In genomic region chr10:30591249-30591670, GRCh38 we compare ENCODE assay signal across 9 cellular contexts. TPM values are rescaled to one million over a fixed set of nuclear protein-coding genes. Genes with fewer than 3 reads are reported as not detected.
A peak's percentile ranks its signal among the peaks of the same experiment; 100 is the strongest.
DNase-seq lines count a peak whose midpoint lies in the region; ATAC-seq and TF ChIP-seq lines count a peak whose summit lies in the region.
"Had no signal": no experiment of that assay in that cellular context is flagged by ENCODE, and none has a peak within 500 bp of the region (broad histone marks: within the 10 kb centered on the region; RNA-seq: fewer than 3 reads in every experiment).

No MANE protein-coding gene starts in this region.

- H3K4me1 ChIP-seq in HAP-1 (peaks cover 3% of the 10 kb centered on the region; the same call in 1 of the 2 replicates), PC-9 (replicated peaks; ENCODE audit: insufficient read depth) (no peaks in the 10 kb centered on the region)

- peak; percentile 76 for TF ChIP-seq CTCF in PC-9 (conservative IDR thresholded peaks at IDR 0.05)
- peak; percentile 85 for TF ChIP-seq CTCF in glutamatergic neuron (IDR thresholded peaks at IDR 0.05; ENCODE audit: partially characterized antibody, unreplicated experiment)
- TF ChIP-seq CTCF in progenitor cell of endocrine pancreas (IDR thresholded peaks at IDR 0.05; ENCODE audit: unreplicated experiment): peak; percentile 84

- H3K4me3 ChIP-seq in HAP-1: no peak overlapping the region
- H3K4me3 ChIP-seq in PC-9: no peak overlapping the region

- H3K9me3 Mint-ChIP-seq in activated naive CD4-positive, alpha-beta T cell treated with anti-CD3 and anti-CD28 coated beads for 36 hours: no peaks in the 10 kb centered on the region
- H3K9me3 Mint-ChIP-seq in glutamatergic neuron (ENCODE audit: unreplicated experiment): peaks cover 2% of the 10 kb centered on the region
- no peaks in the 10 kb centered on the region for H3K9me3 Mint-ChIP-seq in progenitor cell of endocrine pancreas (ENCODE audit: low read depth)

- no peaks in the 10 kb centered on the region for H3K9me3 ChIP-seq in HAP-1
- no peaks in the 10 kb centered on the region for H3K9me3 ChIP-seq in PC-9 (ENCODE audit: insufficient read depth, low read depth)

- H3K36me3 Mint-ChIP-seq in activated naive CD4-positive, alpha-beta T cell treated with anti-CD3 and anti-CD28 coated beads for 36 hours (ENCODE audit: low read depth): no peaks in the 10 kb centered on the region
- H3K36me3 Mint-ChIP-seq in glutamatergic neuron (ENCODE audit: unreplicated experiment): no peaks in the 10 kb centered on the region
- no peaks in the 10 kb centered on the region for H3K36me3 Mint-ChIP-seq in progenitor cell of endocrine pancreas (ENCODE audit: insufficient read depth)

- H3K27me3 Mint-ChIP-seq in activated naive CD4-positive, alpha-beta T cell treated with anti-CD3 and anti-CD28 coated beads for 36 hours (ENCODE audit: low read depth): no peaks in the 10 kb centered on the region
- H3K27me3 Mint-ChIP-seq in glutamatergic neuron (ENCODE audit: unreplicated experiment) (peaks cover 3% of the 10 kb centered on the region), progenitor cell of endocrine pancreas (peaks cover 12% of the 10 kb centered on the region)

- no peak for ATAC-seq in HG03354 (IDR thresholded peaks at IDR 0.05; ENCODE audit: poor library complexity, severe bottlenecking, unreplicated experiment)
- ATAC-seq in GM21423 (IDR thresholded peaks at IDR 0.05; ENCODE audit: unreplicated experiment): no peak

- CTCF ChIA-PET in PC-9 (lab: Charles Lee): interaction anchor here (0.6 to 1.4 kb wide), 11 partner anchors 14 to 1965 kb away, joined by 3 to 12 read pairs (median 4); no protein-coding TSS in a partner anchor
- CTCF ChIA-PET in activated naive CD4-positive, alpha-beta T cell treated with anti-CD3 and anti-CD28 coated beads for 36 hours (lab: Charles Lee): interaction anchor here (0.5 to 4.9 kb wide), 38 partner anchors 9 to 666 kb away, joined by 3 to 84 read pairs (median 6); no protein-coding TSS in a partner anchor

- DNase-seq in COR-L47 (lab: John Stamatoyannopoulos, UW) (peak; percentile 7), HAP-1 (ENCODE audit: low spot score in 2 of 2) (peak; percentile 49 to 57), PC-9 (peak; percentile 33 to 36), glutamatergic neuron (peak; percentile 23), progenitor cell of endocrine pancreas (ENCODE audit: low spot score, unreplicated experiment) (peak; percentile 33)
- DNase-seq in activated naive CD4-positive, alpha-beta T cell treated with anti-CD3 and anti-CD28 coated beads for 36 hours: peak; percentile 55

- no peaks in the 10 kb centered on the region for H3K79me2 ChIP-seq in PC-9 (ENCODE audit: low read depth)

- in situ Hi-C loops in HAP-1 (cut with MboI; ENCODE audit: low sequenced_read_pairs): loop anchor here (5.0 to 25.0 kb wide), 2 partner anchors 199 to 604 kb away; no protein-coding TSS in a partner anchor

- no peak overlapping the region for H2AFZ ChIP-seq in PC-9

- no peak overlapping the region for H3K4me2 ChIP-seq in PC-9

- H3K4me1 Mint-ChIP-seq in activated naive CD4-positive, alpha-beta T cell treated with anti-CD3 and anti-CD28 coated beads for 36 hours (ENCODE audit: low read depth): no peaks in the 10 kb centered on the region
- H3K4me1 Mint-ChIP-seq in glutamatergic neuron (ENCODE audit: low read depth, unreplicated experiment): peaks cover 2% of the 10 kb centered on the region
- H3K4me1 Mint-ChIP-seq in progenitor cell of endocrine pancreas (ENCODE audit: low read depth): peaks cover under 1% of the 10 kb centered on the region

- intact Hi-C loops in PC-9 (cut with micrococcal nuclease; ENCODE audit: unreplicated experiment): loop anchor here (1.0 to 5.0 kb wide), 3 partner anchors 56 to 589 kb away; no protein-coding TSS in a partner anchor
- intact Hi-C loops in activated naive CD4-positive, alpha-beta T cell treated with anti-CD3 and anti-CD28 coated beads for 36 hours (cut with micrococcal nuclease): loop anchor here (1.0 kb wide), 4 partner anchors 57 to 593 kb away; no protein-coding TSS in a partner anchor

- H3K27ac Mint-ChIP-seq in activated naive CD4-positive, alpha-beta T cell treated with anti-CD3 and anti-CD28 coated beads for 36 hours: no peak overlapping the region
- H3K27ac Mint-ChIP-seq in glutamatergic neuron (ENCODE audit: unreplicated experiment): no peak overlapping the region
- H3K27ac Mint-ChIP-seq in progenitor cell of endocrine pancreas: no peak overlapping the region

- POLR2A ChIA-PET in PC-9 (lab: Charles Lee; ENCODE audit: unreplicated experiment): interaction anchor here (0.6 kb wide), 3 partner anchors 47 to 1001 kb away, joined by 3 to 30 read pairs (median 7); no protein-coding TSS in a partner anchor

- H3K9me2 ChIP-seq in PC-9 (ENCODE audit: insufficient read depth): no peaks in the 10 kb centered on the region

- H3K27me3 ChIP-seq in HAP-1 (ENCODE audit: low read depth) (no peaks in the 10 kb centered on the region), PC-9 (ENCODE audit: insufficient read depth, low read depth) (no peaks in the 10 kb centered on the region)

- no peaks in the 10 kb centered on the region for H3K36me3 ChIP-seq in HAP-1 (replicated peaks)
- no peaks in the 10 kb centered on the region for H3K36me3 ChIP-seq in PC-9 (ENCODE audit: low read depth)

- H3K4me3 Mint-ChIP-seq in activated naive CD4-positive, alpha-beta T cell treated with anti-CD3 and anti-CD28 coated beads for 36 hours: no peak overlapping the region
- H3K4me3 Mint-ChIP-seq in glutamatergic neuron (ENCODE audit: unreplicated experiment) (no peak overlapping the region), progenitor cell of endocrine pancreas (ENCODE audit: low read depth) (no peak overlapping the region)

- no peaks in the 10 kb centered on the region for H3F3A ChIP-seq in PC-9 (ENCODE audit: insufficient read depth, low read depth)

- no peak overlapping the region for H3K27ac ChIP-seq in PC-9

- H4K20me1 ChIP-seq in PC-9 (ENCODE audit: insufficient read depth): no peaks in the 10 kb centered on the region

- BruUV-seq in PC-9 (replicated peaks; lab: Mats Ljungman, UMichigan): no TSS peak

RNA-seq across cellular contexts. Expression of gene LYZL2, which starts 38.3 kb away (rescaled TPM):
- total RNA-seq in PC-9 (2021) (not detected in 2 replicates), glutamatergic neuron (ENCODE audit: unreplicated experiment) (not detected), progenitor cell of endocrine pancreas (not detected in 2 replicates)
- not detected for total RNA-seq in activated naive CD4-positive, alpha-beta T cell treated with anti-CD3 and anti-CD28 coated beads for 36 hours
- total RNA-seq: T-helper 2 cell treated with Interferon-gamma antibody and Interleukin-4, amounts not matched to agents 100 ng/mL and 5 ng/mL, for 36 hours had no signal
